1 cellular context compared by ENCODE assay signal in the genomic region with DNA sequence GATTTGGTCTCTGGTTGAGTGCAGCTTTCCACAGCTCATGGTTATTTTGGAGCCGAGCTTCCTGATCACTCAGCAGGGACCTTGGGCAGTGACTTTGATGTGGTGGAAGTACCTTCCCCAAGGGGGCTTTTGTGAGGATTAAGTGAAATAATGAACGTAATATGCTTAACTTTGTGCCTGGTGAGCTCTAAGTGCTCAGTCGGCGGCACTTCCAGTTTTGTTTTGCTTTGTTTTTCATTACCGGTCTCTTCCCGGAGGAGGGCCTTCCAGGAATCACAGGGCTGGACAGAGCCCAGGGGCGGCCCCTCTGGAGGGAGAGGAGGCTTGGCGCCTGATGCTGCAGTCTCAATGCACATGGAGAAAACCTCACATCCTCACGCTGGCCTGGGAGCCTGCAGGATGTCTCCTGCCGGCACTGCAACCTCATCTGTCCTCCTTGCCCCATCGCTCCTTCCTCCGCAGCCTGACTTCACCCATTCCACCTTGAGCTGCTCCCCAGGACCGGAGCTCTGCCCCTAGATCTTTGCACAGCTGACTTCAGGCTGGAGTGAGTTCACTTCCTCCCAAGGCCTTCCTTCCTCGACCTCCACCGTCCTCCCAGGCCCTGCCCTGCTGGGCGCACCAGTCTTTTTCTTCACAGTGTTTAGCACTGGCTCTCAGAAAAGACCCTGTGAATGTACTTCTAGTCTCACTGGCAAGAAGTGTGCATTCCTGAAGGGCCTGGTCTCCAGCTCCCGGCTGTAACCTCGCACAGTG.
TF ChIP-seq lines count a peak whose summit lies in the region.

No MANE protein-coding gene starts in this region.

TF ChIP-seq in HEK293, 187 proteins besides CTCF, POLR2A, EP300 and RAD21 (continued from another document and continues in another):
- TF ChIP-seq, protein P1, sequence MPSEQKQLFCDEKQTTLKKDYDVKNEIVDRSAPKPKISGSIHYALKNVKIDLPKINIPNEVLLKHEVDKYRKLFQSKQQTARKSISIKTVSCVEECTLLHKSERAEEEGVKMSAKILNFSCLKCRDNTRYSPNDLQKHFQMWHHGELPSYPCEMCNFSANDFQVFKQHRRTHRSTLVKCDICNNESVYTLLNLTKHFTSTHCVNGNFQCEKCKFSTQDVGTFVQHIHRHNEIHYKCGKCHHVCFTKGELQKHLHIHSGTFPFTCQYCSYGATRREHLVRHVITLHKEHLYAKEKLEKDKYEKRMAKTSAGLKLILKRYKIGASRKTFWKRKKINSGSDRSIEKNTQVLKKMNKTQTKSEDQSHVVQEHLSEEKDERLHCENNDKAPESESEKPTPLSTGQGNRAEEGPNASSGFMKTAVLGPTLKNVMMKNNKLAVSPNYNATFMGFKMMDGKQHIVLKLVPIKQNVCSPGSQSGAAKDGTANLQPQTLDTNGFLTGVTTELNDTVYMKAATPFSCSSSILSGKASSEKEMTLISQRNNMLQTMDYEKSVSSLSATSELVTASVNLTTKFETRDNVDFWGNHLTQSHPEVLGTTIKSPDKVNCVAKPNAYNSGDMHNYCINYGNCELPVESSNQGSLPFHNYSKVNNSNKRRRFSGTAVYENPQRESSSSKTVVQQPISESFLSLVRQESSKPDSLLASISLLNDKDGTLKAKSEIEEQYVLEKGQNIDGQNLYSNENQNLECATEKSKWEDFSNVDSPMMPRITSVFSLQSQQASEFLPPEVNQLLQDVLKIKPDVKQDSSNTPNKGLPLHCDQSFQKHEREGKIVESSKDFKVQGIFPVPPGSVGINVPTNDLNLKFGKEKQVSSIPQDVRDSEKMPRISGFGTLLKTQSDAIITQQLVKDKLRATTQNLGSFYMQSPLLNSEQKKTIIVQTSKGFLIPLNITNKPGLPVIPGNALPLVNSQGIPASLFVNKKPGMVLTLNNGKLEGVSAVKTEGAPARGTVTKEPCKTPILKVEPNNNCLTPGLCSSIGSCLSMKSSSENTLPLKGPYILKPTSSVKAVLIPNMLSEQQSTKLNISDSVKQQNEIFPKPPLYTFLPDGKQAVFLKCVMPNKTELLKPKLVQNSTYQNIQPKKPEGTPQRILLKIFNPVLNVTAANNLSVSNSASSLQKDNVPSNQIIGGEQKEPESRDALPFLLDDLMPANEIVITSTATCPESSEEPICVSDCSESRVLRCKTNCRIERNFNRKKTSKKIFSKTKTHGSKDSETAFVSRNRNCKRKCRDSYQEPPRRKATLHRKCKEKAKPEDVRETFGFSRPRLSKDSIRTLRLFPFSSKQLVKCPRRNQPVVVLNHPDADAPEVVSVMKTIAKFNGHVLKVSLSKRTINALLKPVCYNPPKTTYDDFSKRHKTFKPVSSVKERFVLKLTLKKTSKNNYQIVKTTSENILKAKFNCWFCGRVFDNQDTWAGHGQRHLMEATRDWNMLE (tag by site-specific recombination; conservative IDR thresholded peaks at IDR 0.05; ENCODE audit: low read depth), result no peak
- TF ChIP-seq, protein P2, sequence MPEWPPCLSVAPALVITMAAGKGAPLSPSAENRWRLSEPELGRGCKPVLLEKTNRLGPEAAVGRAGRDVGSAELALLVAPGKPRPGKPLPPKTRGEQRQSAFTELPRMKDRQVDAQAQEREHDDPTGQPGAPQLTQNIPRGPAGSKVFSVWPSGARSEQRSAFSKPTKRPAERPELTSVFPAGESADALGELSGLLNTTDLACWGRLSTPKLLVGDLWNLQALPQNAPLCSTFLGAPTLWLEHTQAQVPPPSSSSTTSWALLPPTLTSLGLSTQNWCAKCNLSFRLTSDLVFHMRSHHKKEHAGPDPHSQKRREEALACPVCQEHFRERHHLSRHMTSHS (tag by site-specific recombination; IDR thresholded peaks at IDR 0.05), result peak; percentile 81; the same call in 1 of the 2 replicates
- TF ChIP-seq ZNF24 (tag by site-specific recombination; IDR thresholded peaks at IDR 0.05) (peak; percentile 96), ZSCAN23 (tag by site-specific recombination; IDR thresholded peaks at IDR 0.05) (no peak), ZNF785 (tag by site-specific recombination; IDR thresholded peaks at IDR 0.05) (no peak), ZNF302 (tag by site-specific recombination; IDR thresholded peaks at IDR 0.05; ENCODE audit: low read depth) (no peak), GLI2 (tag by site-specific recombination; IDR thresholded peaks at IDR 0.05; ENCODE audit: borderline replicate concordance, low read depth) (peak; percentile 80; the same call in 1 of the 2 replicates), KLF8 (tag by site-specific recombination; IDR thresholded peaks at IDR 0.05) (no peak), ZNF132 (tag by site-specific recombination; IDR thresholded peaks at IDR 0.05; ENCODE audit: borderline replicate concordance) (no peak), ZNF701 (tag by site-specific recombination; IDR thresholded peaks at IDR 0.05) (no peak), MEIS1 (CRISPR knock-in tag; IDR thresholded peaks at IDR 0.05; ENCODE audit: borderline replicate concordance) (no peak), ZNF266 (tag by site-specific recombination; IDR thresholded peaks at IDR 0.05; ENCODE audit: low read depth) (no peak), ZNF544 (tag by site-specific recombination; IDR thresholded peaks at IDR 0.05) (no peak), ZNF610 (tag by site-specific recombination; IDR thresholded peaks at IDR 0.05; ENCODE audit: borderline replicate concordance) (0 out of 2 replicates have a peak, but pooled peaks have one; percentile 17), ZNF707 (tag by site-specific recombination; IDR thresholded peaks at IDR 0.05) (no peak), ZBTB48 (tag by site-specific recombination; IDR thresholded peaks at IDR 0.05) (no peak), ZFP69B (tag by site-specific recombination; IDR thresholded peaks at IDR 0.05) (no peak), ZNF777 (tag by site-specific recombination; IDR thresholded peaks at IDR 0.05; ENCODE audit: borderline replicate concordance) (no peak), IKZF3 (tag by site-specific recombination; IDR thresholded peaks at IDR 0.05) (peak; percentile 69), ZNF747 (tag by site-specific recombination; IDR thresholded peaks at IDR 0.05) (no peak), ZEB2 (tag by site-specific recombination; IDR thresholded peaks at IDR 0.05) (no peak), ZNF600 (tag by site-specific recombination; IDR thresholded peaks at IDR 0.05) (0 out of 2 replicates have a peak, but pooled peaks have one; percentile 45), ZNF223 (tag by site-specific recombination; IDR thresholded peaks at IDR 0.05) (no peak), ZNF555 (tag by site-specific recombination; conservative IDR thresholded peaks at IDR 0.05) (no peak), ZNF660 (tag by site-specific recombination; IDR thresholded peaks at IDR 0.05) (peak; percentile 75; the same call in 1 of the 2 replicates), ZNF626 (tag by site-specific recombination; IDR thresholded peaks at IDR 0.05) (no peak), OVOL3 (tag by site-specific recombination; IDR thresholded peaks at IDR 0.05) (no peak), ZSCAN5A (tag by site-specific recombination; IDR thresholded peaks at IDR 0.05) (no peak), ZNF530 (tag by site-specific recombination; IDR thresholded peaks at IDR 0.05; ENCODE audit: low read depth) (no peak), ZNF433 (tag by site-specific recombination; IDR thresholded peaks at IDR 0.05; ENCODE audit: low read depth) (no peak)
- TF ChIP-seq, protein P3, sequence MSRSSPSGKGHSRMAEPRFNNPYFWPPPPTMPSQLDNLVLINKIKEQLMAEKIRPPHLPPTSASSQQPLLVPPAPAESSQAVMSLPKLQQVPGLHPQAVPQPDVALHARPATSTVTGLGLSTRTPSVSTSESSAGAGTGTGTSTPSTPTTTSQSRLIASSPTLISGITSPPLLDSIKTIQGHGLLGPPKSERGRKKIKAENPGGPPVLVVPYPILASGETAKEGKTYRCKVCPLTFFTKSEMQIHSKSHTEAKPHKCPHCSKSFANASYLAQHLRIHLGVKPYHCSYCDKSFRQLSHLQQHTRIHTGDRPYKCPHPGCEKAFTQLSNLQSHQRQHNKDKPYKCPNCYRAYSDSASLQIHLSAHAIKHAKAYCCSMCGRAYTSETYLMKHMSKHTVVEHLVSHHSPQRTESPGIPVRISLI (tag by site-specific recombination; IDR thresholded peaks at IDR 0.05), result no peak
- TF ChIP-seq, protein P4, sequence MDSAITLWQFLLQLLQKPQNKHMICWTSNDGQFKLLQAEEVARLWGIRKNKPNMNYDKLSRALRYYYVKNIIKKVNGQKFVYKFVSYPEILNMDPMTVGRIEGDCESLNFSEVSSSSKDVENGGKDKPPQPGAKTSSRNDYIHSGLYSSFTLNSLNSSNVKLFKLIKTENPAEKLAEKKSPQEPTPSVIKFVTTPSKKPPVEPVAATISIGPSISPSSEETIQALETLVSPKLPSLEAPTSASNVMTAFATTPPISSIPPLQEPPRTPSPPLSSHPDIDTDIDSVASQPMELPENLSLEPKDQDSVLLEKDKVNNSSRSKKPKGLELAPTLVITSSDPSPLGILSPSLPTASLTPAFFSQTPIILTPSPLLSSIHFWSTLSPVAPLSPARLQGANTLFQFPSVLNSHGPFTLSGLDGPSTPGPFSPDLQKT (IDR thresholded peaks at IDR 0.05; ENCODE audit: borderline replicate concordance, low read depth, low read length), result no peak
- TF ChIP-seq, protein P5, sequence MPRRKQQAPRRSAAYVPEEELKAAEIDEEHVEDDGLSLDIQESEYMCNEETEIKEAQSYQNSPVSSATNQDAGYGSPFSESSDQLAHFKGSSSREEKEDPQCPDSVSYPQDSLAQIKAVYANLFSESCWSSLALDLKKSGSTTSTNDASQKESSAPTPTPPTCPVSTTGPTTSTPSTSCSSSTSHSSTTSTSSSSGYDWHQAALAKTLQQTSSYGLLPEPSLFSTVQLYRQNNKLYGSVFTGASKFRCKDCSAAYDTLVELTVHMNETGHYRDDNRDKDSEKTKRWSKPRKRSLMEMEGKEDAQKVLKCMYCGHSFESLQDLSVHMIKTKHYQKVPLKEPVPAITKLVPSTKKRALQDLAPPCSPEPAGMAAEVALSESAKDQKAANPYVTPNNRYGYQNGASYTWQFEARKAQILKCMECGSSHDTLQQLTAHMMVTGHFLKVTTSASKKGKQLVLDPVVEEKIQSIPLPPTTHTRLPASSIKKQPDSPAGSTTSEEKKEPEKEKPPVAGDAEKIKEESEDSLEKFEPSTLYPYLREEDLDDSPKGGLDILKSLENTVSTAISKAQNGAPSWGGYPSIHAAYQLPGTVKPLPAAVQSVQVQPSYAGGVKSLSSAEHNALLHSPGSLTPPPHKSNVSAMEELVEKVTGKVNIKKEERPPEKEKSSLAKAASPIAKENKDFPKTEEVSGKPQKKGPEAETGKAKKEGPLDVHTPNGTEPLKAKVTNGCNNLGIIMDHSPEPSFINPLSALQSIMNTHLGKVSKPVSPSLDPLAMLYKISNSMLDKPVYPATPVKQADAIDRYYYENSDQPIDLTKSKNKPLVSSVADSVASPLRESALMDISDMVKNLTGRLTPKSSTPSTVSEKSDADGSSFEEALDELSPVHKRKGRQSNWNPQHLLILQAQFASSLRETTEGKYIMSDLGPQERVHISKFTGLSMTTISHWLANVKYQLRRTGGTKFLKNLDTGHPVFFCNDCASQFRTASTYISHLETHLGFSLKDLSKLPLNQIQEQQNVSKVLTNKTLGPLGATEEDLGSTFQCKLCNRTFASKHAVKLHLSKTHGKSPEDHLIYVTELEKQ (tag by site-specific recombination; IDR thresholded peaks at IDR 0.05; ENCODE audit: borderline replicate concordance), result no peak
- TF ChIP-seq, protein P6, sequence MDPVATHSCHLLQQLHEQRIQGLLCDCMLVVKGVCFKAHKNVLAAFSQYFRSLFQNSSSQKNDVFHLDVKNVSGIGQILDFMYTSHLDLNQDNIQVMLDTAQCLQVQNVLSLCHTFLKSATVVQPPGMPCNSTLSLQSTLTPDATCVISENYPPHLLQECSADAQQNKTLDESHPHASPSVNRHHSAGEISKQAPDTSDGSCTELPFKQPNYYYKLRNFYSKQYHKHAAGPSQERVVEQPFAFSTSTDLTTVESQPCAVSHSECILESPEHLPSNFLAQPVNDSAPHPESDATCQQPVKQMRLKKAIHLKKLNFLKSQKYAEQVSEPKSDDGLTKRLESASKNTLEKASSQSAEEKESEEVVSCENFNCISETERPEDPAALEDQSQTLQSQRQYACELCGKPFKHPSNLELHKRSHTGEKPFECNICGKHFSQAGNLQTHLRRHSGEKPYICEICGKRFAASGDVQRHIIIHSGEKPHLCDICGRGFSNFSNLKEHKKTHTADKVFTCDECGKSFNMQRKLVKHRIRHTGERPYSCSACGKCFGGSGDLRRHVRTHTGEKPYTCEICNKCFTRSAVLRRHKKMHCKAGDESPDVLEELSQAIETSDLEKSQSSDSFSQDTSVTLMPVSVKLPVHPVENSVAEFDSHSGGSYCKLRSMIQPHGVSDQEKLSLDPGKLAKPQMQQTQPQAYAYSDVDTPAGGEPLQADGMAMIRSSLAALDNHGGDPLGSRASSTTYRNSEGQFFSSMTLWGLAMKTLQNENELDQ (tag by site-specific recombination; IDR thresholded peaks at IDR 0.05; ENCODE audit: low read depth), result 0 out of 2 replicates have a peak, but pooled peaks have one; percentile 33
- TF ChIP-seq, protein P7, sequence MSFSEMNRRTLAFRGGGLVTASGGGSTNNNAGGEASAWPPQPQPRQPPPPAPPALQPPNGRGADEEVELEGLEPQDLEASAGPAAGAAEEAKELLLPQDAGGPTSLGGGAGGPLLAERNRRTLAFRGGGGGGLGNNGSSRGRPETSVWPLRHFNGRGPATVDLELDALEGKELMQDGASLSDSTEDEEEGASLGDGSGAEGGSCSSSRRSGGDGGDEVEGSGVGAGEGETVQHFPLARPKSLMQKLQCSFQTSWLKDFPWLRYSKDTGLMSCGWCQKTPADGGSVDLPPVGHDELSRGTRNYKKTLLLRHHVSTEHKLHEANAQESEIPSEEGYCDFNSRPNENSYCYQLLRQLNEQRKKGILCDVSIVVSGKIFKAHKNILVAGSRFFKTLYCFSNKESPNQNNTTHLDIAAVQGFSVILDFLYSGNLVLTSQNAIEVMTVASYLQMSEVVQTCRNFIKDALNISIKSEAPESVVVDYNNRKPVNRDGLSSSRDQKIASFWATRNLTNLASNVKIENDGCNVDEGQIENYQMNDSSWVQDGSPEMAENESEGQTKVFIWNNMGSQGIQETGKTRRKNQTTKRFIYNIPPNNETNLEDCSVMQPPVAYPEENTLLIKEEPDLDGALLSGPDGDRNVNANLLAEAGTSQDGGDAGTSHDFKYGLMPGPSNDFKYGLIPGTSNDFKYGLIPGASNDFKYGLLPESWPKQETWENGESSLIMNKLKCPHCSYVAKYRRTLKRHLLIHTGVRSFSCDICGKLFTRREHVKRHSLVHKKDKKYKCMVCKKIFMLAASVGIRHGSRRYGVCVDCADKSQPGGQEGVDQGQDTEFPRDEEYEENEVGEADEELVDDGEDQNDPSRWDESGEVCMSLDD (tag by site-specific recombination; IDR thresholded peaks at IDR 0.05), result no peak
- TF ChIP-seq, protein P8, sequence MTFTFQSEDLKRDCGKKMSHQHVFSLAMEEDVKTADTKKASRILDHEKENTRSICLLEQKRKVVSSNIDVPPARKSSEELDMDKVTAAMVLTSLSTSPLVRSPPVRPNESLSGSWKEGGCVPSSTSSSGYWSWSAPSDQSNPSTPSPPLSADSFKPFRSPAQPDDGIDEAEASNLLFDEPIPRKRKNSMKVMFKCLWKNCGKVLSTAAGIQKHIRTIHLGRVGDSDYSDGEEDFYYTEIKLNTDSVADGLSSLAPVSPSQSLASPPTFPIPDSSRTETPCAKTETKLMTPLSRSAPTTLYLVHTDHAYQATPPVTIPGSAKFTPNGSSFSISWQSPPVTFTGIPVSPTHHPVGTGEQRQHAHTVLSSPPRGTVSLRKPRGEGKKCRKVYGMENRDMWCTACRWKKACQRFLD (tag by site-specific recombination; IDR thresholded peaks at IDR 0.05), result no peak
